16 cellular contexts compared by ENCODE assay signal in genomic region chr2:158204741-158205165, GRCh38.
DNase-seq lines count a peak whose midpoint lies in the region; ATAC-seq and TF ChIP-seq lines count a peak whose summit lies in the region.
"Had no signal": no experiment of that assay in that cellular context is flagged by ENCODE, and none has a peak within 500 bp of the region (broad histone marks: within the 10 kb centered on the region; RNA-seq: fewer than 3 reads in every experiment).

No MANE protein-coding gene starts in this region.

- in situ Hi-C loops in GM13977 (cut with MboI; ENCODE audit: low pct_unique_long_range_greater_than_20kb, low sequenced_read_pairs, unreplicated experiment) = no loop called here

- H3K4me3 ChIP-seq in fibroblast of mammary gland (ENCODE audit: control insufficient read depth, low read depth, low read length) = no peak overlapping the region

- H3K27ac Mint-ChIP-seq in activated naive CD4-positive, alpha-beta T cell treated with anti-CD3 and anti-CD28 coated beads, Interleukin-2, amount 50 U/mL, for 72 hours = peak overlapping the region; percentile 1 to 80
- no peak overlapping the region for H3K27ac Mint-ChIP-seq in stimulated activated naive B cell treated with anti-CD40 and anti-IgM and Interleukin-4, amounts not matched to agents 10 μg/mL and 1 μg/mL and 100 μg/mL, for 72 hours
- no peak overlapping the region for H3K27ac Mint-ChIP-seq in activated naive CD4-positive, alpha-beta T cell treated with anti-CD3 and anti-CD28 coated beads, Interleukin-2, amount 10 ng/mL, durations not matched to agents 7 days and 5 days
- H3K27ac Mint-ChIP-seq: T-helper 17 cell had no signal

- peak in 1 of 2 donors; percentile 28 for ATAC-seq in activated naive CD4-positive, alpha-beta T cell treated with anti-CD3 and anti-CD28 coated beads, Interleukin-2, amount 50 U/mL, for 72 hours
- ATAC-seq in stimulated activated naive B cell treated with anti-CD40 and anti-IgM and Interleukin-4, amounts not matched to agents 10 μg/mL and 1 μg/mL and 100 μg/mL, for 72 hours (replicated peaks) = peak; percentile 91 to 93
- ATAC-seq: Panc1, T-helper 17 cell had no signal

- H3K27me3 Mint-ChIP-seq in stimulated activated naive B cell treated with anti-CD40 and anti-IgM and Interleukin-4, amounts not matched to agents 10 μg/mL and 1 μg/mL and 100 μg/mL, for 72 hours = no peaks in the 10 kb centered on the region
- peaks cover 5% of the 10 kb centered on the region for H3K27me3 Mint-ChIP-seq in activated naive CD4-positive, alpha-beta T cell treated with anti-CD3 and anti-CD28 coated beads, Interleukin-2, amount 10 ng/mL, durations not matched to agents 7 days and 5 days

- H3K9me3 Mint-ChIP-seq in activated naive CD4-positive, alpha-beta T cell treated with anti-CD3 and anti-CD28 coated beads, Interleukin-2, amount 50 U/mL, for 72 hours = no peaks in the 10 kb centered on the region
- H3K9me3 Mint-ChIP-seq in stimulated activated naive B cell treated with anti-CD40 and anti-IgM and Interleukin-4, amounts not matched to agents 10 μg/mL and 1 μg/mL and 100 μg/mL, for 72 hours = no peaks in the 10 kb centered on the region
- H3K9me3 Mint-ChIP-seq in activated naive CD4-positive, alpha-beta T cell treated with anti-CD3 and anti-CD28 coated beads, Interleukin-2, amount 10 ng/mL, durations not matched to agents 7 days and 5 days = no peaks in the 10 kb centered on the region

- H3K4me3 Mint-ChIP-seq in stimulated activated naive B cell treated with anti-CD40 and anti-IgM and Interleukin-4, amounts not matched to agents 10 μg/mL and 1 μg/mL and 100 μg/mL, for 72 hours = no peak overlapping the region
- H3K4me3 Mint-ChIP-seq in activated naive CD4-positive, alpha-beta T cell treated with anti-CD3 and anti-CD28 coated beads, Interleukin-2, amount 10 ng/mL, durations not matched to agents 7 days and 5 days = no peak overlapping the region
- H3K4me3 Mint-ChIP-seq: T-helper 17 cell had no signal

- CTCF ChIA-PET in activated naive CD4-positive, alpha-beta T cell treated with anti-CD3 and anti-CD28 coated beads, Interleukin-2, amount 10 ng/mL, durations not matched to agents 7 days and 5 days (lab: Charles Lee) = no interaction called here

- H3K4me1 Mint-ChIP-seq in stimulated activated naive B cell treated with anti-CD40 and anti-IgM and Interleukin-4, amounts not matched to agents 10 μg/mL and 1 μg/mL and 100 μg/mL, for 72 hours = peaks cover 9 to 12% of the 10 kb centered on the region in 2 donors
- H3K4me1 Mint-ChIP-seq in activated naive CD4-positive, alpha-beta T cell treated with anti-CD3 and anti-CD28 coated beads, Interleukin-2, amount 10 ng/mL, durations not matched to agents 7 days and 5 days = no peaks in the 10 kb centered on the region
- H3K4me1 Mint-ChIP-seq: T-helper 17 cell had no signal

- DNase-seq in activated naive CD4-positive, alpha-beta T cell treated with anti-CD3 and anti-CD28 coated beads, Interleukin-2, amount 50 U/mL, for 72 hours (ENCODE audit: low spot score in 2 of 2) = no peak
- DNase-seq in activated naive CD4-positive, alpha-beta T cell treated with Interleukin-2 at 50 U/mL for 16 hours = no peak
- DNase-seq in HS-27A (ENCODE audit: low read depth) = peak; percentile 23
- DNase-seq in fibroblast of mammary gland (ENCODE audit: low read depth) = peak; percentile 5
- DNase-seq in stimulated activated naive B cell treated with anti-CD40 and anti-IgM and Interleukin-4, amounts not matched to agents 10 μg/mL and 1 μg/mL and 100 μg/mL, for 72 hours = no peak
- no peak for DNase-seq in GM13977 (ENCODE audit: low spot score)
- DNase-seq in activated naive CD4-positive, alpha-beta T cell treated with anti-CD3 and anti-CD28 coated beads, Interleukin-2, amount 10 ng/mL, durations not matched to agents 7 days and 5 days = no peak
- no peak for DNase-seq in stimulated activated CD4-positive, alpha-beta T cell treated with anti-CD3 and anti-CD28 coated beads, Interleukin-15, amount 100 ng/mL, for 24 hours
- DNase-seq: 8988T; activated CD4-positive, alpha-beta T cell treated with anti-CD3 and anti-CD28 coated beads for 1 hour; activated T-cell treated with anti-CD3 and anti-CD28 coated beads, Interleukin-2, amount 50 U/mL, for 1 hour; amniotic stem cell; KBM-7; NCI-H446 treated with DMSO at 0.1 percent for 48 hours; T-helper 17 cell had no signal

- no peaks in the 10 kb centered on the region for H3K36me3 Mint-ChIP-seq in activated naive CD4-positive, alpha-beta T cell treated with anti-CD3 and anti-CD28 coated beads, Interleukin-2, amount 50 U/mL, for 72 hours
- no peaks in the 10 kb centered on the region for H3K36me3 Mint-ChIP-seq in stimulated activated naive B cell treated with anti-CD40 and anti-IgM and Interleukin-4, amounts not matched to agents 10 μg/mL and 1 μg/mL and 100 μg/mL, for 72 hours
- no peaks in the 10 kb centered on the region for H3K36me3 Mint-ChIP-seq in activated naive CD4-positive, alpha-beta T cell treated with anti-CD3 and anti-CD28 coated beads, Interleukin-2, amount 10 ng/mL, durations not matched to agents 7 days and 5 days

- TF ChIP-seq CTCF in fibroblast of mammary gland (conservative IDR thresholded peaks at IDR 0.05; ENCODE audit: control insufficient read depth, insufficient read depth, low read depth, low read length) (no peak), GM13977 (IDR thresholded peaks at IDR 0.05; ENCODE audit: extremely low read depth, insufficient read depth, missing control alignments) (no peak)

Comparison
In these comparisons a context has a peak if more than half of its experiments do, and no peak if none do; other contexts are left out.
1. H3K27ac Mint-ChIP-seq: peak in activated naive CD4-positive, alpha-beta T cell treated with anti-CD3 and anti-CD28 coated beads, Interleukin-2, amount 50 U/mL, for 72 hours (2 of 2); none in stimulated activated naive B cell treated with anti-CD40 and anti-IgM and Interleukin-4, amounts not matched to agents 10 μg/mL and 1 μg/mL and 100 μg/mL, for 72 hours (single experiment) and activated naive CD4-positive, alpha-beta T cell treated with anti-CD3 and anti-CD28 coated beads, Interleukin-2, amount 10 ng/mL, durations not matched to agents 7 days and 5 days (single experiment).
2. DNase-seq: peak in HS-27A (single experiment) and fibroblast of mammary gland (single experiment); none in activated naive CD4-positive, alpha-beta T cell treated with anti-CD3 and anti-CD28 coated beads, Interleukin-2, amount 50 U/mL, for 72 hours (0 of 2), activated naive CD4-positive, alpha-beta T cell treated with Interleukin-2 at 50 U/mL for 16 hours (single experiment), stimulated activated naive B cell treated with anti-CD40 and anti-IgM and Interleukin-4, amounts not matched to agents 10 μg/mL and 1 μg/mL and 100 μg/mL, for 72 hours (single experiment), GM13977 (single experiment), activated naive CD4-positive, alpha-beta T cell treated with anti-CD3 and anti-CD28 coated beads, Interleukin-2, amount 10 ng/mL, durations not matched to agents 7 days and 5 days (single experiment) and stimulated activated CD4-positive, alpha-beta T cell treated with anti-CD3 and anti-CD28 coated beads, Interleukin-15, amount 100 ng/mL, for 24 hours (single experiment).